1 cellular context compared by ENCODE assay signal in the genomic region with DNA sequence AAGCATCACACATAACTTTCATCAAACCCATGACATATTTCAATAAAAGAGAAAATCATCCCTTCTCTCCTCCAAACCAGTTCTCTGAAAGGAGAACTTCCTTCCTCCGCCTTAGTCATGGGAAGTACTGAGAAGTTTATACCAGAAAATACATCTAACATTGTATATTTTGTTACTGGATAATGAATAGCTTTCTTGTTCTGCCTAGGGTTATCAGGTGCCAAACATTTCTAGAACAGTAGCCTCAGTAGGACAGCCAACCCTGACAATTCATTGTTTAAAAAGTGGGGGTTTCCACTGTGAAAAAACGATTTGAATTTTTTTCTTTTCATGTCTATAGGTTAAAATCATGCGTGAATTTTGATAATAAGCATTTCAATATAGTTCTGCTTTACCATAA.
TF ChIP-seq lines count a peak whose summit lies in the region.

No MANE protein-coding gene starts in this region.

TF ChIP-seq in GM12878, 131 proteins besides CTCF, POLR2A, EP300 and RAD21:
- TF ChIP-seq ZNF207 (IDR thresholded peaks at IDR 0.05; ENCODE audit: borderline replicate concordance) (no peak), BRCA1 (IDR thresholded peaks at IDR 0.05; ENCODE audit: low read depth, low read length) (no peak), EGR1 (IDR thresholded peaks at IDR 0.05; ENCODE audit: borderline replicate concordance in 1 of 2, low read depth in 2 of 2, low read length in 2 of 2) (no peak), CHD1 (IDR thresholded peaks at IDR 0.05; ENCODE audit: low read depth, low read length) (no peak), ZNF384 (IDR thresholded peaks at IDR 0.05; ENCODE audit: borderline replicate concordance, low read depth, low read length) (peak; percentile 40; the same call in 1 of the 2 replicates), RFX5 (IDR thresholded peaks at IDR 0.05; ENCODE audit: low read depth, low read length) (no peak), BHLHE40 (IDR thresholded peaks at IDR 0.05; ENCODE audit: borderline replicate concordance in 1 of 2, low read depth in 2 of 2, low read length in 1 of 2) (peak in 1 of 2 experiments; percentile 17; a peak in 1 of 4 replicates), MTA2 (IDR thresholded peaks at IDR 0.05; ENCODE audit: low read depth) (peak; percentile 42; the same call in 1 of the 2 replicates), TAF1 (IDR thresholded peaks at IDR 0.05; ENCODE audit: borderline replicate concordance, low read depth, low read length) (no peak), ZNF24 (IDR thresholded peaks at IDR 0.05) (no peak), RB1 (IDR thresholded peaks at IDR 0.05; ENCODE audit: borderline replicate concordance) (no peak), ESRRA (IDR thresholded peaks at IDR 0.05; ENCODE audit: low read length) (no peak), FOXK2 (IDR thresholded peaks at IDR 0.05) (no peak)
- TF ChIP-seq, protein P1, sequence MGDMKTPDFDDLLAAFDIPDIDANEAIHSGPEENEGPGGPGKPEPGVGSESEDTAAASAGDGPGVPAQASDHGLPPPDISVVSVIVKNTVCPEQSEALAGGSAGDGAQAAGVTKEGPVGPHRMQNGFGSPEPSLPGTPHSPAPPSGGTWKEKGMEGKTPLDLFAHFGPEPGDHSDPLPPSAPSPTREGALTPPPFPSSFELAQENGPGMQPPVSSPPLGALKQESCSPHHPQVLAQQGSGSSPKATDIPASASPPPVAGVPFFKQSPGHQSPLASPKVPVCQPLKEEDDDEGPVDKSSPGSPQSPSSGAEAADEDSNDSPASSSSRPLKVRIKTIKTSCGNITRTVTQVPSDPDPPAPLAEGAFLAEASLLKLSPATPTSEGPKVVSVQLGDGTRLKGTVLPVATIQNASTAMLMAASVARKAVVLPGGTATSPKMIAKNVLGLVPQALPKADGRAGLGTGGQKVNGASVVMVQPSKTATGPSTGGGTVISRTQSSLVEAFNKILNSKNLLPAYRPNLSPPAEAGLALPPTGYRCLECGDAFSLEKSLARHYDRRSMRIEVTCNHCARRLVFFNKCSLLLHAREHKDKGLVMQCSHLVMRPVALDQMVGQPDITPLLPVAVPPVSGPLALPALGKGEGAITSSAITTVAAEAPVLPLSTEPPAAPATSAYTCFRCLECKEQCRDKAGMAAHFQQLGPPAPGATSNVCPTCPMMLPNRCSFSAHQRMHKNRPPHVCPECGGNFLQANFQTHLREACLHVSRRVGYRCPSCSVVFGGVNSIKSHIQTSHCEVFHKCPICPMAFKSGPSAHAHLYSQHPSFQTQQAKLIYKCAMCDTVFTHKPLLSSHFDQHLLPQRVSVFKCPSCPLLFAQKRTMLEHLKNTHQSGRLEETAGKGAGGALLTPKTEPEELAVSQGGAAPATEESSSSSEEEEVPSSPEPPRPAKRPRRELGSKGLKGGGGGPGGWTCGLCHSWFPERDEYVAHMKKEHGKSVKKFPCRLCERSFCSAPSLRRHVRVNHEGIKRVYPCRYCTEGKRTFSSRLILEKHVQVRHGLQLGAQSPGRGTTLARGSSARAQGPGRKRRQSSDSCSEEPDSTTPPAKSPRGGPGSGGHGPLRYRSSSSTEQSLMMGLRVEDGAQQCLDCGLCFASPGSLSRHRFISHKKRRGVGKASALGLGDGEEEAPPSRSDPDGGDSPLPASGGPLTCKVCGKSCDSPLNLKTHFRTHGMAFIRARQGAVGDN (IDR thresholded peaks at IDR 0.05), result peak; percentile 46; the same call in 1 of the 2 replicates
- TF ChIP-seq, protein P2, sequence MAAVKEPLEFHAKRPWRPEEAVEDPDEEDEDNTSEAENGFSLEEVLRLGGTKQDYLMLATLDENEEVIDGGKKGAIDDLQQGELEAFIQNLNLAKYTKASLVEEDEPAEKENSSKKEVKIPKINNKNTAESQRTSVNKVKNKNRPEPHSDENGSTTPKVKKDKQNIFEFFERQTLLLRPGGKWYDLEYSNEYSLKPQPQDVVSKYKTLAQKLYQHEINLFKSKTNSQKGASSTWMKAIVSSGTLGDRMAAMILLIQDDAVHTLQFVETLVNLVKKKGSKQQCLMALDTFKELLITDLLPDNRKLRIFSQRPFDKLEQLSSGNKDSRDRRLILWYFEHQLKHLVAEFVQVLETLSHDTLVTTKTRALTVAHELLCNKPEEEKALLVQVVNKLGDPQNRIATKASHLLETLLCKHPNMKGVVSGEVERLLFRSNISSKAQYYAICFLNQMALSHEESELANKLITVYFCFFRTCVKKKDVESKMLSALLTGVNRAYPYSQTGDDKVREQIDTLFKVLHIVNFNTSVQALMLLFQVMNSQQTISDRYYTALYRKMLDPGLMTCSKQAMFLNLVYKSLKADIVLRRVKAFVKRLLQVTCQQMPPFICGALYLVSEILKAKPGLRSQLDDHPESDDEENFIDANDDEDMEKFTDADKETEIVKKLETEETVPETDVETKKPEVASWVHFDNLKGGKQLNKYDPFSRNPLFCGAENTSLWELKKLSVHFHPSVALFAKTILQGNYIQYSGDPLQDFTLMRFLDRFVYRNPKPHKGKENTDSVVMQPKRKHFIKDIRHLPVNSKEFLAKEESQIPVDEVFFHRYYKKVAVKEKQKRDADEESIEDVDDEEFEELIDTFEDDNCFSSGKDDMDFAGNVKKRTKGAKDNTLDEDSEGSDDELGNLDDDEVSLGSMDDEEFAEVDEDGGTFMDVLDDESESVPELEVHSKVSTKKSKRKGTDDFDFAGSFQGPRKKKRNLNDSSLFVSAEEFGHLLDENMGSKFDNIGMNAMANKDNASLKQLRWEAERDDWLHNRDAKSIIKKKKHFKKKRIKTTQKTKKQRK (IDR thresholded peaks at IDR 0.05; ENCODE audit: low read depth, low read length), result no peak
- TF ChIP-seq, protein P3, sequence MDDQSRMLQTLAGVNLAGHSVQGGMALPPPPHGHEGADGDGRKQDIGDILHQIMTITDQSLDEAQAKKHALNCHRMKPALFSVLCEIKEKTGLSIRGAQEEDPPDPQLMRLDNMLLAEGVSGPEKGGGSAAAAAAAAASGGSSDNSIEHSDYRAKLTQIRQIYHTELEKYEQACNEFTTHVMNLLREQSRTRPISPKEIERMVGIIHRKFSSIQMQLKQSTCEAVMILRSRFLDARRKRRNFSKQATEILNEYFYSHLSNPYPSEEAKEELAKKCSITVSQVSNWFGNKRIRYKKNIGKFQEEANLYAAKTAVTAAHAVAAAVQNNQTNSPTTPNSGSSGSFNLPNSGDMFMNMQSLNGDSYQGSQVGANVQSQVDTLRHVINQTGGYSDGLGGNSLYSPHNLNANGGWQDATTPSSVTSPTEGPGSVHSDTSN (IDR thresholded peaks at IDR 0.05; ENCODE audit: insufficient replicate concordance, low read depth, low read length), result no peak
- TF ChIP-seq, protein P4, sequence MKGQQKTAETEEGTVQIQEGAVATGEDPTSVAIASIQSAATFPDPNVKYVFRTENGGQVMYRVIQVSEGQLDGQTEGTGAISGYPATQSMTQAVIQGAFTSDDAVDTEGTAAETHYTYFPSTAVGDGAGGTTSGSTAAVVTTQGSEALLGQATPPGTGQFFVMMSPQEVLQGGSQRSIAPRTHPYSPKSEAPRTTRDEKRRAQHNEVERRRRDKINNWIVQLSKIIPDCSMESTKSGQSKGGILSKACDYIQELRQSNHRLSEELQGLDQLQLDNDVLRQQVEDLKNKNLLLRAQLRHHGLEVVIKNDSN (IDR thresholded peaks at IDR 0.05; ENCODE audit: borderline replicate concordance, extremely low read length, insufficient read depth, low read depth, low read length), result no peak
- TF ChIP-seq, protein P5, sequence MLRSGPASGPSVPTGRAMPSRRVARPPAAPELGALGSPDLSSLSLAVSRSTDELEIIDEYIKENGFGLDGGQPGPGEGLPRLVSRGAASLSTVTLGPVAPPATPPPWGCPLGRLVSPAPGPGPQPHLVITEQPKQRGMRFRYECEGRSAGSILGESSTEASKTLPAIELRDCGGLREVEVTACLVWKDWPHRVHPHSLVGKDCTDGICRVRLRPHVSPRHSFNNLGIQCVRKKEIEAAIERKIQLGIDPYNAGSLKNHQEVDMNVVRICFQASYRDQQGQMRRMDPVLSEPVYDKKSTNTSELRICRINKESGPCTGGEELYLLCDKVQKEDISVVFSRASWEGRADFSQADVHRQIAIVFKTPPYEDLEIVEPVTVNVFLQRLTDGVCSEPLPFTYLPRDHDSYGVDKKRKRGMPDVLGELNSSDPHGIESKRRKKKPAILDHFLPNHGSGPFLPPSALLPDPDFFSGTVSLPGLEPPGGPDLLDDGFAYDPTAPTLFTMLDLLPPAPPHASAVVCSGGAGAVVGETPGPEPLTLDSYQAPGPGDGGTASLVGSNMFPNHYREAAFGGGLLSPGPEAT (IDR thresholded peaks at IDR 0.05; ENCODE audit: low read depth), result peak; percentile 75
TF ChIP-seq in GM12878: peak in this region for 5.
